In the genomic region with DNA sequence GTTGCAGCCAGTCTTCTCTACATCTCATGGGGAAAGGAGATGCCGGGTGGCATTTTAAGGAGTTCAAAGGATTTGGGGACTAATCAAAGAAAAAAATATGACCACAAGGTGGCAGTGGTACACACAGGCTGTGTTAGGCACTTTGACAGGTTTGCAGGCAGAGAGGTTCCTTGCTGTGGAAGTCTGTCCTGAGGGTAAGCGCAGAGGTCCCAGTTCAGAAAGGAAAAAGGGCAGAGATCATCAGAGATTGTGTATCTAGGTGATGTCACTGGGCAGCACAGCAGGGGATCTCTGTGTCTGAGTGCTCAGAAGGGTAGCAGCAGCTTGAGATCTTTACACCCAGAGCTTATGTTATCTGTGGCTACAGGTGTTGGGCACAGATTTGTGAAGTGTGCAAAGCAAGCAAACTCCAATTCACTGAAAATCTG, we compare ENCODE assay signal across 8 cellular contexts.
A peak's percentile ranks its signal among the peaks of the same experiment; 100 is the strongest.
DNase-seq lines count a peak whose midpoint lies in the region; ATAC-seq, FAIRE-seq and TF ChIP-seq lines count a peak whose summit lies in the region.

No MANE protein-coding gene starts in this region.

- TF ChIP-seq RAD21 in GM12878 (IDR thresholded peaks at IDR 0.05; ENCODE audit: insufficient read depth, low read depth, low read length): peak; percentile 70

- SMC1A ChIA-PET in GM12878 (lab: Charles Lee; ENCODE audit: uncharacterized antibody, unreplicated experiment): interaction anchor here (0.8 to 1.4 kb wide), 5 partner anchors 80 to 432 kb away, joined by 3 to 5 read pairs (median 4); no protein-coding TSS in a partner anchor

- H3K4me3 ChIP-seq in BE2C (ENCODE audit: low read depth, low read length) (no peak overlapping the region), GM12878 (no peak overlapping the region), tibial nerve (no peak overlapping the region)

- CTCF ChIA-PET in GM12878 (lab: Yijun Ruan, JAX): interaction anchor here (0.7 to 2.8 kb wide), 8 partner anchors 8 to 426 kb away, joined by 3 to 20 read pairs (median 4); no protein-coding TSS in a partner anchor

- H3K79me2 ChIP-seq in GM12878 (ENCODE audit: control insufficient read depth, insufficient read depth, low read length): no peaks in the 10 kb centered on the region

- H3K27me3 ChIP-seq in BE2C (no peaks in the 10 kb centered on the region), GM12878 (replicated peaks in 1 of 2; ENCODE audit: control insufficient read depth in 2 of 2, insufficient read depth in 2 of 2, low read length in 1 of 2) (no peaks in the 10 kb centered on the region), tibial nerve (no peaks in the 10 kb centered on the region)

- peak; percentile 65 for TF ChIP-seq CTCF in BE2C (IDR thresholded peaks at IDR 0.05; ENCODE audit: low read depth, low read length)
- peak; percentile 57 to 70 (median 64); a peak in 5 of 6 replicates for TF ChIP-seq CTCF in GM12878 (IDR thresholded peaks at IDR 0.05 in 2 of 3, conservative IDR thresholded peaks at IDR 0.05 in 1 of 3; ENCODE audit: control insufficient read depth in 2 of 3, extremely low read depth in 1 of 3, insufficient read depth in 1 of 3, low read depth in 3 of 3, low read length in 3 of 3)
- peak; percentile 35 to 62 (median 44) for TF ChIP-seq CTCF in tibial nerve (IDR thresholded peaks at IDR 0.05)

- TF ChIP-seq EP300 in GM12878 (IDR thresholded peaks at IDR 0.05; ENCODE audit: borderline replicate concordance in 1 of 2, control insufficient read depth in 1 of 2, low read depth in 2 of 2, low read length in 2 of 2): no peak
- no peak for TF ChIP-seq EP300 in tibial nerve (IDR thresholded peaks at IDR 0.05)

- FAIRE-seq in GM12891 (lab: Jason Lieb, UNC): peak; percentile 65
- FAIRE-seq in GM12878 (lab: Jason Lieb, UNC): peak; percentile 31

- 2% methylated on average over 2 of the region's 2 CpGs for WGBS in GM12878 (ENCODE audit: insufficient coverage, insufficient replicate concordance, low lambda C conversion rate, missing lambda C conversion rate)
- WGBS in tibial nerve, 2 donors: 12 to 17% methylated on average over 2 of the region's 2 CpGs

- H3K27ac ChIP-seq in GM12878 (ENCODE audit: control insufficient read depth, insufficient read depth) (no peak overlapping the region), tibial nerve (no peak overlapping the region)

- ATAC-seq in HG03354 (IDR thresholded peaks at IDR 0.05; ENCODE audit: poor library complexity, severe bottlenecking, unreplicated experiment): peak; percentile 72
- ATAC-seq in GM12878: peak; percentile 90

- H3K9me3 ChIP-seq in BE2C (no peaks in the 10 kb centered on the region), GM12878 (replicated peaks; ENCODE audit: control insufficient read depth, insufficient read depth, low read length) (no peaks in the 10 kb centered on the region), tibial nerve (no peaks in the 10 kb centered on the region)

- no TSS peak for BruUV-seq in GM12878 (replicated peaks; lab: Mats Ljungman, UMichigan)

- no peak overlapping the region for H3K4me2 ChIP-seq in GM12878 (ENCODE audit: control insufficient read depth, insufficient read depth)

- intact Hi-C loops in GM12878 (cut with micrococcal nuclease; ENCODE audit: unreplicated experiment): loop anchor here (1.0 to 10.0 kb wide), 2 partner anchors 162 to 426 kb away; no protein-coding TSS in a partner anchor

- POLR2A ChIA-PET in GM12878 (lab: Charles Lee): no interaction called here

- H3K4me1 ChIP-seq in BE2C (no peaks in the 10 kb centered on the region), GM12878 (ENCODE audit: control insufficient read depth, insufficient read depth, low read length) (no peaks in the 10 kb centered on the region), tibial nerve (no peaks in the 10 kb centered on the region)

- RAD21 ChIA-PET in GM12878 (lab: Charles Lee; ENCODE audit: unreplicated experiment): interaction anchor here (2.2 kb wide), 1 partner anchor 426 kb away, joined by 9 read pairs; no protein-coding TSS in a partner anchor

- DNase-seq in BE2C: peak; percentile 34
- DNase-seq in GM12891 (ENCODE audit: insufficient read length, low spot score): peak; percentile 10
- peak; percentile 17 for DNase-seq in NCI-H774 (lab: John Stamatoyannopoulos, UW)
- peak; percentile 3 for DNase-seq in GM12878 (ENCODE audit: low read depth, low spot score)
- DNase-seq in iPS DF 4.7 (ENCODE audit: extremely low read depth, low spot score): peak; percentile 58
- peak in 1 of 2 donors; percentile 23 for DNase-seq in tibial nerve (ENCODE audit: low spot score in 2 of 2)
- no peak for DNase-seq in activated naive CD4-positive, alpha-beta T cell treated with anti-CD3 and anti-CD28 coated beads, Interleukin-2, amount 50 U/mL, for 16 hours

- H3K9ac ChIP-seq in GM12878 (ENCODE audit: control insufficient read depth, insufficient read depth, low read length): no peak overlapping the region

- TF ChIP-seq POLR2A in GM12891 (IDR thresholded peaks at IDR 0.05; ENCODE audit: low read depth, low read length): no peak
- no peak for TF ChIP-seq POLR2A in GM12878 (IDR thresholded peaks at IDR 0.05; ENCODE audit: low read depth, low read length)
- no peak for TF ChIP-seq POLR2A in tibial nerve (IDR thresholded peaks at IDR 0.05)

- in situ Hi-C loops in GM12878 (cut with MboI): no loop called here

- no peaks in the 10 kb centered on the region for H4K20me1 ChIP-seq in GM12878 (ENCODE audit: control insufficient read depth, insufficient read depth)

- H3K36me3 ChIP-seq in BE2C: no peaks in the 10 kb centered on the region
- no peaks in the 10 kb centered on the region for H3K36me3 ChIP-seq in GM12878 (ENCODE audit: control insufficient read depth in 2 of 2, insufficient read depth in 2 of 2, low read length in 1 of 2)
- no peaks in the 10 kb centered on the region for H3K36me3 ChIP-seq in tibial nerve

- no peak overlapping the region for H2AFZ ChIP-seq in GM12878 (ENCODE audit: control insufficient read depth, low read depth, low read length)

TF ChIP-seq in GM12891, 5 proteins besides CTCF, POLR2A, EP300 and RAD21:
- no peak for TF ChIP-seq POLR2AphosphoS5 (IDR thresholded peaks at IDR 0.05; ENCODE audit: low read depth, low read length)
- no peak for TF ChIP-seq SPI1 (IDR thresholded peaks at IDR 0.05; ENCODE audit: low read depth, low read length)
- TF ChIP-seq TAF1 (IDR thresholded peaks at IDR 0.05; ENCODE audit: low read depth, low read length): no peak
- no peak for TF ChIP-seq PAX5 (IDR thresholded peaks at IDR 0.05; ENCODE audit: insufficient read depth, low read length, severe bottlenecking)
- no peak for TF ChIP-seq POU2F2 (IDR thresholded peaks at IDR 0.05; ENCODE audit: low read depth, low read length)

TF ChIP-seq in GM12878, 131 proteins besides CTCF, POLR2A, EP300 and RAD21:
- TF ChIP-seq RFX5 (IDR thresholded peaks at IDR 0.05; ENCODE audit: low read depth, low read length): no peak
- TF ChIP-seq JUND (IDR thresholded peaks at IDR 0.05; ENCODE audit: low read depth, low read length): no peak
- peak; percentile 69 for TF ChIP-seq SMC3 (IDR thresholded peaks at IDR 0.05; ENCODE audit: borderline replicate concordance, low read length)
TF ChIP-seq in GM12878: peak in this region for 1.
